Comparison of ENCODE assay signal across 17 cellular contexts in genomic region chr11:12822623-12823022, GRCh38.
DNase-seq lines count a peak whose midpoint lies in the region; ATAC-seq and TF ChIP-seq lines count a peak whose summit lies in the region.
"Had no signal": no experiment of that assay in that cellular context is flagged by ENCODE, and none has a peak within 500 bp of the region (broad histone marks: within the 10 kb centered on the region; RNA-seq: fewer than 3 reads in every experiment).

No MANE protein-coding gene starts in this region.

- H3K27ac Mint-ChIP-seq in neural crest cell (ENCODE audit: unreplicated experiment) = peak overlapping the region; percentile 91

- H3K36me3 Mint-ChIP-seq in neural crest cell (ENCODE audit: low read depth) = no peaks in the 10 kb centered on the region
- H3K36me3 Mint-ChIP-seq: CD8-positive, alpha-beta memory T cell had no signal

- peak; percentile 23 for DNase-seq in NCI-H2227 (lab: John Stamatoyannopoulos, UW; ENCODE audit: unreplicated experiment)
- DNase-seq in NCI-H2227 treated with DMSO at 0.1 percent for 48 hours (lab: John Stamatoyannopoulos, UW) = no peak
- no peak for DNase-seq in neural crest cell (ENCODE audit: low read depth, low spot score)
- DNase-seq in DMS79 treated with DMSO at 0.1 percent for 48 hours (lab: John Stamatoyannopoulos, UW) = no peak
- DNase-seq: CD8-positive, alpha-beta memory T cell; GF-D8; H7; NCI-H1436; NCI-H226; NCI-H526; NK-92 treated with Interleukin-12 subunit alpha and Interleukin-12 subunit beta, amount 100 ng/mL, for 24 hours; OCI-M1; SHP77 treated with DMSO at 0.1 percent for 48 hours had no signal

- H3K9me3 Mint-ChIP-seq in neural crest cell = no peaks in the 10 kb centered on the region
- H3K9me3 Mint-ChIP-seq: CD8-positive, alpha-beta memory T cell had no signal

- H3K4me1 Mint-ChIP-seq in neural crest cell = peaks cover 73% of the 10 kb centered on the region
- H3K4me1 Mint-ChIP-seq: CD8-positive, alpha-beta memory T cell had no signal

- ATAC-seq in SK-N-SH treated with all-trans-retinoic acid at 6 μM for 48 hours (peak; percentile 9; the same call in 1 of the 3 replicates), HG03457 (IDR thresholded peaks at IDR 0.05; ENCODE audit: unreplicated experiment) (no peak), GM18873 (IDR thresholded peaks at IDR 0.05; ENCODE audit: low FRiP score, unreplicated experiment) (no peak), GM19452 (IDR thresholded peaks at IDR 0.05; ENCODE audit: unreplicated experiment) (no peak)

- peak overlapping the region; percentile 76 for H3K4me3 Mint-ChIP-seq in neural crest cell
- H3K4me3 Mint-ChIP-seq: CD8-positive, alpha-beta memory T cell had no signal

- TF ChIP-seq CTCF in neural crest cell (conservative IDR thresholded peaks at IDR 0.05) = no peak

- H3K27me3 Mint-ChIP-seq in neural crest cell (ENCODE audit: low read depth) = no peaks in the 10 kb centered on the region

TF ChIP-seq in SK-N-SH treated with all-trans-retinoic acid at 6 μM for 48 hours, 23 proteins besides CTCF, POLR2A, EP300 and RAD21:
- TF ChIP-seq TCF4 (CRISPR knock-in tag; IDR thresholded peaks at IDR 0.05; ENCODE audit: borderline replicate concordance) (peak; percentile 28; the same call in 1 of the 2 replicates), BACH2 (CRISPR knock-in tag; IDR thresholded peaks at IDR 0.05; ENCODE audit: borderline replicate concordance) (0 out of 2 replicates have a peak, but pooled peaks have one; percentile 4), RARB (CRISPR knock-in tag; IDR thresholded peaks at IDR 0.05) (no peak), ZC3H10 (CRISPR knock-in tag; IDR thresholded peaks at IDR 0.05) (no peak)
